Comparison of ENCODE assay signal across 1 cellular context in the genomic region with DNA sequence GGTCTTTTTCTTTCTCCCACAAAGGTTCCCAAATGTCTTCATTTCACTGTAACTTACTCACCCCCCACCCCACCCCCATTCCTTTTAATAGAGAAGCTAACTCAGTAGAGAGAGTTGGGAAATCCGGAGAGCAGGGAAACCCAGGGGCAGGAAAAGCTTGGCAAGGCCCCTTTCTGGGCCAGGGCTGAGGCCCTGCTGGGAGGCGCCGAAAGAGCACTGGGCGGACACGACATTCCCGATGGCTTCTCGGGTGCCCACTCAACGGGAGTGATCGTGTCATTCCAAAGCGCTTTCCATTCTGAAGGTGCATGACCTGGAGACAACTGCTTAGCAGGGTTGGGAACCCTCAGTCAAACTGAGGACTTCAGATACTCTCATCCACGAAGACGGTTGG.
TF ChIP-seq lines count a peak whose summit lies in the region.

No MANE protein-coding gene starts in this region.

TF ChIP-seq in endothelial cell of umbilical vein, 7 proteins besides CTCF, POLR2A, EP300 and RAD21:
- no peak for TF ChIP-seq EZH2 (IDR thresholded peaks at IDR 0.05; ENCODE audit: borderline replicate concordance, low read depth, low read length, severe bottlenecking)
- TF ChIP-seq GATA2 (IDR thresholded peaks at IDR 0.05; ENCODE audit: insufficient read depth, insufficient read length, low read depth, low read length): no peak
- TF ChIP-seq, protein P1, sequence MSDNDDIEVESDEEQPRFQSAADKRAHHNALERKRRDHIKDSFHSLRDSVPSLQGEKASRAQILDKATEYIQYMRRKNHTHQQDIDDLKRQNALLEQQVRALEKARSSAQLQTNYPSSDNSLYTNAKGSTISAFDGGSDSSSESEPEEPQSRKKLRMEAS (IDR thresholded peaks at IDR 0.05; ENCODE audit: insufficient read depth, insufficient read length): no peak
- no peak for TF ChIP-seq FOS (IDR thresholded peaks at IDR 0.05; ENCODE audit: borderline replicate concordance, insufficient read depth, low read length)
TF ChIP-seq in endothelial cell of umbilical vein: peak in this region for 0.
